In genomic region chr5:771871-772545, GRCh38 we compare ENCODE assay signal across 1 cellular context. TPM values are rescaled to one million over a fixed set of nuclear protein-coding genes. Genes with fewer than 3 reads are reported as not detected.
"Had no signal": no experiment of that assay in that cellular context is flagged by ENCODE, and none has a peak within 500 bp of the region (broad histone marks: within the 10 kb centered on the region; RNA-seq: fewer than 3 reads in every experiment).

No MANE protein-coding gene starts in this region.

RNA-seq across cellular contexts. Expression of gene ZDHHC11B, which starts 12.5 kb away (rescaled TPM):
- total RNA-seq: osteoblast had no signal
